ENCODE assay signal across 30 cellular contexts in the genomic region with DNA sequence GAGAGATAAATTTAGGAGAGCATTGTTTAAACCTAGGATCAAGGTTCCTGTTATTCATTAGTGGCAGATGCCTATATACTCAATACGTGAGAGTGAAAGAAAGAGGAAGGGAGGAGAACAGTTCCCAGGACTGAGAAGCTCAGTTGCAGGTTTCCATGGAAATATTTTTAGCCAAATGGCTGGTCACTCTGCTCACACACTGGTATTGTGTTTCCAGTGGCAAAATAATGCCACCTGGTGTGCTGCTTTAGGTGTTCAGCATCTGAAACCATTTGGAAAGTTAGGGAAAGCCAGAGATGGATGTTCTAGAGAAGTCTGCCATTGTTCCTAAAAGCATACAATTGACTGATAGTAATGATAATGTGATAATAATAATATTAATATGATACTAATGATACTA.
"Had no signal": no experiment of that assay in that cellular context is flagged by ENCODE, and none has a peak within 500 bp of the region (broad histone marks: within the 10 kb centered on the region; RNA-seq: fewer than 3 reads in every experiment).

No MANE protein-coding gene starts in this region.

- H3K9me3 ChIP-seq: adrenal gland, body of pancreas, gastroesophageal sphincter had no signal

- H3K36me3 ChIP-seq: adrenal gland, esophagus squamous epithelium, gastroesophageal sphincter, WERI-Rb-1 had no signal

- H3K4me1 ChIP-seq: adrenal gland, body of pancreas, esophagus squamous epithelium had no signal

- H3K27me3 ChIP-seq: adrenal gland, body of pancreas, esophagus squamous epithelium, gastroesophageal sphincter had no signal

- ATAC-seq: activated CD4-positive, CD25-positive, alpha-beta regulatory T cell treated with anti-CD3 and anti-CD28 coated beads, Interleukin-2, amount 50 U/mL, for 24 hours; activated CD8-positive, alpha-beta T cell treated with anti-CD3 and anti-CD28 coated beads for 36 hours; activated naive CD8-positive, alpha-beta T cell treated with anti-CD3 and anti-CD28 coated beads, Interleukin-2, amount 50 U/mL, for 24 hours; activated T-cell treated with anti-CD3 and anti-CD28 coated beads, Interleukin-2, amount 50 U/mL, for 4 hours; activated T-helper 17 cell treated with anti-CD3 and anti-CD28 coated beads, Interleukin-2, amount 50 U/mL, for 72 hours; body of pancreas; effector memory CD8-positive, alpha-beta T cell; gastroesophageal sphincter; T-helper 17 cell had no signal

- H3K4me3 ChIP-seq: adrenal gland, body of pancreas, esophagus squamous epithelium, gastroesophageal sphincter had no signal

- H3K27ac ChIP-seq: adrenal gland, body of pancreas, esophagus squamous epithelium, gastroesophageal sphincter, WERI-Rb-1 had no signal

- DNase-seq: activated B cell treated with CpG ODN at 0.5 μM for 24 hours; activated CD4-positive, alpha-beta T cell treated with anti-CD3 and anti-CD28 coated beads for 48 hours; activated CD4-positive, alpha-beta T cell treated with anti-CD3 and anti-CD28 coated beads, Interleukin-2, amount 50 U/mL, for 1 hour; activated CD4-positive, alpha-beta T cell treated with anti-CD3 and anti-CD28 coated beads, Interleukin-2, amount 50 U/mL, for 48 hours; activated CD8-positive, alpha-beta memory T cell treated with anti-CD3 and anti-CD28 coated beads for 24 hours; activated CD8-positive, alpha-beta T cell treated with anti-CD3 and anti-CD28 coated beads for 36 hours; activated effector memory CD4-positive, alpha-beta T cell treated with Interleukin-2 at 50 U/mL for 16 hours; activated gamma-delta T cell treated with Interleukin-2 at 50 U/mL for 16 hours; activated naive CD4-positive, alpha-beta T cell treated with anti-CD3 and anti-CD28 coated beads, Interleukin-2, amount 50 U/mL, for 16 hours; activated naive CD4-positive, alpha-beta T cell treated with Interleukin-2 at 50 U/mL for 16 hours; activated naive CD8-positive, alpha-beta T cell treated with anti-CD3 and anti-CD28 coated beads, Interleukin-2, amount 50 U/mL, for 24 hours; activated T-cell treated with anti-CD3 and anti-CD28 coated beads, Interleukin-2, amount 50 U/mL, for 4 hours; amygdala; aorta; body of pancreas; caudate nucleus; cortex of kidney; dermis blood vessel endothelial cell; effector CD4-positive, alpha-beta T cell; effector memory CD8-positive, alpha-beta T cell; esophagus squamous epithelium; foreskin melanocyte; T-helper 1 cell; T-helper 17 cell; T1000; WERI-Rb-1 had no signal
